In the genomic region with DNA sequence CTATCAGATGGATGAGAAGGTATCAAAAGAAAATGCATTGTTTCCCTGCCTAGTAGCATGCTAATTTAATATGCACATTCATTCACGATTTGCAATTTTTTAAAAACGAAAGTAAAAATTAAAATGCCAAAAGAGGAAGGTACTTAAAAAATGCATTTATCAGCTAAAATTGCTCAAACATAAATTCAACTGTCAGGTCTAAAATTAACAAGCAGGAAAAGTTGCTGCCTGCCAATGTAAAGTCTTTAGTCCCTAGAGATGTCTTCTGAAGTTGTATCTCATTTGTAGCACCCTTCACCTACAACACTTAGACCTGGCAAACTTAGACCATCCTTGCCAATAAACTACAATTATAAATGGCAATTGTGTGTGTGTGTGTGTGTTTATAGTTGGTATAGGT, we compare ENCODE assay signal across 8 cellular contexts. TPM values are rescaled to one million over a fixed set of nuclear protein-coding genes. Genes with fewer than 3 reads are reported as not detected.
DNase-seq lines count a peak whose midpoint lies in the region; ATAC-seq and TF ChIP-seq lines count a peak whose summit lies in the region.

No MANE protein-coding gene starts in this region.

- peaks cover 11% of the 10 kb centered on the region for H3K36me3 Mint-ChIP-seq in activated CD4-positive, alpha-beta memory T cell treated with anti-CD3 and anti-CD28 coated beads for 36 hours

- no peak for TF ChIP-seq CTCF in left lung (IDR thresholded peaks at IDR 0.05)

- 19% methylated on average over 2 of the region's 2 CpGs for WGBS in right cardiac atrium

- POLR2A ChIA-PET in activated CD4-positive, alpha-beta memory T cell treated with anti-CD3 and anti-CD28 coated beads for 36 hours (lab: Charles Lee) = no interaction called here

- H3K4me3 Mint-ChIP-seq in activated CD4-positive, alpha-beta memory T cell treated with anti-CD3 and anti-CD28 coated beads for 36 hours = peak overlapping the region; percentile 66

- no peak for ATAC-seq in right cardiac atrium
- ATAC-seq in left ventricle myocardium superior = no peak
- ATAC-seq in left lung = no peak
- no peak for ATAC-seq in HG02870 (IDR thresholded peaks at IDR 0.05; ENCODE audit: unreplicated experiment)
- no peak for ATAC-seq in GM18858 (IDR thresholded peaks at IDR 0.05; ENCODE audit: unreplicated experiment)

- CTCF ChIA-PET in activated CD4-positive, alpha-beta memory T cell treated with anti-CD3 and anti-CD28 coated beads for 36 hours (lab: Charles Lee) = interaction anchor here (0.6 to 1.4 kb wide), 2 partner anchors 8 to 1518 kb away, joined by 4 to 6 read pairs; a partner anchor contains a TSS

- peaks cover 0 to 19% of the 10 kb centered on the region in 2 donors for H3K36me3 ChIP-seq in left lung

- H3K27me3 Mint-ChIP-seq in activated CD4-positive, alpha-beta memory T cell treated with anti-CD3 and anti-CD28 coated beads for 36 hours = no peaks in the 10 kb centered on the region

- intact Hi-C loops in right cardiac atrium (cut with DNase I) = no loop called here
- intact Hi-C loops in left ventricle myocardium superior (cut with micrococcal nuclease) = no loop called here
- intact Hi-C loops in activated CD4-positive, alpha-beta memory T cell treated with anti-CD3 and anti-CD28 coated beads for 36 hours (cut with micrococcal nuclease) = no loop called here
- intact Hi-C loops in left lung (cut with DNase I) = no loop called here

- peaks cover 32% of the 10 kb centered on the region for H3K4me1 Mint-ChIP-seq in activated CD4-positive, alpha-beta memory T cell treated with anti-CD3 and anti-CD28 coated beads for 36 hours (ENCODE audit: low read depth)

- no peak for DNase-seq in right cardiac atrium
- DNase-seq in left ventricle myocardium superior = no peak
- DNase-seq in activated CD4-positive, alpha-beta memory T cell treated with anti-CD3 and anti-CD28 coated beads for 36 hours = no peak
- no peak for DNase-seq in left lung
- no peak for DNase-seq in NCI-H82 (lab: John Stamatoyannopoulos, UW)
- no peak for DNase-seq in activated CD8-positive, alpha-beta memory T cell treated with anti-CD3 and anti-CD28 coated beads for 24 hours

- H3K27me3 ChIP-seq in right cardiac atrium (ENCODE audit: control insufficient read depth, insufficient read depth) = no peaks in the 10 kb centered on the region
- H3K27me3 ChIP-seq in left lung = no peaks in the 10 kb centered on the region

- H3K27ac ChIP-seq in right cardiac atrium (ENCODE audit: low read length) (no peak overlapping the region), left lung (peak overlapping the region; percentile 71 to 81)

- H3K9me3 Mint-ChIP-seq in activated CD4-positive, alpha-beta memory T cell treated with anti-CD3 and anti-CD28 coated beads for 36 hours = no peaks in the 10 kb centered on the region

- H3K27ac Mint-ChIP-seq in activated CD4-positive, alpha-beta memory T cell treated with anti-CD3 and anti-CD28 coated beads for 36 hours = peak overlapping the region; percentile 15

- H3K4me3 ChIP-seq in right cardiac atrium (ENCODE audit: low read length) (peak overlapping the region; percentile 36), left lung (peak overlapping the region; percentile 7 to 26)

- H3K4me1 ChIP-seq in right cardiac atrium (ENCODE audit: control insufficient read depth, insufficient read depth, low read length) (peaks cover 2% of the 10 kb centered on the region), left lung (peaks cover 30 to 76% of the 10 kb centered on the region in 2 donors)

- no peaks in the 10 kb centered on the region for H3K9me3 ChIP-seq in right cardiac atrium (ENCODE audit: control insufficient read depth, low read length)
- no peaks in the 10 kb centered on the region for H3K9me3 ChIP-seq in left lung

RNA-seq across cellular contexts. Expression of a gene that starts 7.8 kb away (rescaled TPM):
- total RNA-seq in right cardiac atrium (10 to 100 TPM; 30.7 to 36.9 (median 33.3) TPM), left ventricle myocardium superior (37.7 TPM), left lung (10 to 100 TPM; 48.7 to 58.5 TPM)
- 22.8 TPM for polyA plus RNA-seq in right cardiac atrium
- total RNA-seq in activated CD4-positive, alpha-beta memory T cell treated with anti-CD3 and anti-CD28 coated beads for 36 hours = 10 to 100 TPM; 19.3 to 20.7 TPM

RNA-seq across cellular contexts. Expression of a gene that starts 57.5 kb away (rescaled TPM):
- total RNA-seq in right cardiac atrium (100 to 1,000 TPM; 397 to 507 (median 497) TPM), left ventricle myocardium superior (623 TPM), left lung (100 to 1,000 TPM; 247 to 263 TPM)
- polyA plus RNA-seq in right cardiac atrium = 740 TPM
- 100 to 1,000 TPM; 378 TPM for total RNA-seq in activated CD4-positive, alpha-beta memory T cell treated with anti-CD3 and anti-CD28 coated beads for 36 hours
